In genomic region chr6:11241793-11242201, GRCh38 we compare ENCODE assay signal across 11 cellular contexts. TPM values are rescaled to one million over a fixed set of nuclear protein-coding genes. Genes with fewer than 3 reads are reported as not detected.
A peak's percentile ranks its signal among the peaks of the same experiment; 100 is the strongest.
DNase-seq lines count a peak whose midpoint lies in the region; ATAC-seq and TF ChIP-seq lines count a peak whose summit lies in the region.
"Had no signal": no experiment of that assay in that cellular context is flagged by ENCODE, and none has a peak within 500 bp of the region (broad histone marks: within the 10 kb centered on the region; RNA-seq: fewer than 3 reads in every experiment).

No MANE protein-coding gene starts in this region.

- no peaks in the 10 kb centered on the region for H3K36me3 Mint-ChIP-seq in endodermal cell (ENCODE audit: low read depth)

- intact Hi-C loops in gastrocnemius medialis (cut with DNase I; ENCODE audit: low total_unique reads), result loop anchor here (1.0 to 2.0 kb wide), 2 partner anchors 69 to 254 kb away; no protein-coding TSS in a partner anchor

- H3K9me3 Mint-ChIP-seq in endodermal cell, result no peaks in the 10 kb centered on the region

- TF ChIP-seq POLR2A in gastrocnemius medialis (IDR thresholded peaks at IDR 0.05), result no peak

- no peak overlapping the region for H3K9ac ChIP-seq in endodermal cell (ENCODE audit: extremely low read depth, low read length, poor library complexity, severe bottlenecking)

- H3K4me3 Mint-ChIP-seq in endodermal cell, result no peak overlapping the region

- no peak for ATAC-seq in gastrocnemius medialis
- no peak for ATAC-seq in GM19035 (IDR thresholded peaks at IDR 0.05; ENCODE audit: unreplicated experiment)

- H3K27ac ChIP-seq in endodermal cell (ENCODE audit: low read depth, low read length) (peak overlapping the region; percentile 39), gastrocnemius medialis (no peak overlapping the region)

- no peaks in the 10 kb centered on the region for H3K9me3 ChIP-seq in endodermal cell (ENCODE audit: control insufficient read depth, low read length)
- no peaks in the 10 kb centered on the region for H3K9me3 ChIP-seq in gastrocnemius medialis

- H3K27me3 Mint-ChIP-seq in endodermal cell (ENCODE audit: insufficient read depth), result peaks cover 14% of the 10 kb centered on the region

- H3K27me3 ChIP-seq in endodermal cell (ENCODE audit: control insufficient read depth, insufficient read depth, low read length, poor library complexity, severe bottlenecking) (no peaks in the 10 kb centered on the region), kidney epithelial cell (ENCODE audit: control insufficient read depth, insufficient read depth, low read length) (no peaks in the 10 kb centered on the region), gastrocnemius medialis (no peaks in the 10 kb centered on the region)

- H3K36me3 ChIP-seq in endodermal cell (ENCODE audit: control insufficient read depth, insufficient read depth, low read length) (no peaks in the 10 kb centered on the region), kidney epithelial cell (ENCODE audit: control insufficient read depth, insufficient read depth, low read length) (no peaks in the 10 kb centered on the region), gastrocnemius medialis (no peaks in the 10 kb centered on the region)

- WGBS in endodermal cell (ENCODE audit: insufficient coverage in 1 of 2, insufficient read length in 1 of 2), 2 experiments, result 59 to 65% methylated on average over 13 to 17 of the region's 17 CpGs

- TF ChIP-seq CTCF in endodermal cell (conservative IDR thresholded peaks at IDR 0.05) (peak; percentile 95), kidney epithelial cell (IDR thresholded peaks at IDR 0.05; ENCODE audit: insufficient read depth, low read length, poor library complexity, severe bottlenecking) (peak; percentile 33), gastrocnemius medialis (IDR thresholded peaks at IDR 0.05 in 4 of 5, conservative IDR thresholded peaks at IDR 0.05 in 1 of 5) (peak; percentile 31 to 61 (median 34))

- H3K4me1 Mint-ChIP-seq in endodermal cell, result peaks cover 4% of the 10 kb centered on the region

- H3K4me3 ChIP-seq in endodermal cell (ENCODE audit: low read length) (no peak overlapping the region), kidney epithelial cell (ENCODE audit: low read depth, low read length) (no peak overlapping the region), gastrocnemius medialis (no peak overlapping the region)

- H3K4me1 ChIP-seq in endodermal cell (ENCODE audit: control insufficient read depth, insufficient read depth, low read length) (no peaks in the 10 kb centered on the region), gastrocnemius medialis (no peaks in the 10 kb centered on the region)

- in situ Hi-C loops in gastrocnemius medialis (cut with MboI; ENCODE audit: low sequenced_read_pairs in 4 of 4), result no loop called here

- peak overlapping the region; percentile 50 for H3K27ac Mint-ChIP-seq in endodermal cell

- peak; percentile 43 for DNase-seq in HCEC 1CT
- DNase-seq in endodermal cell, result peak; percentile 95
- DNase-seq in kidney epithelial cell (ENCODE audit: low read depth), result no peak
- peak in 1 of 2 donors; percentile 35 for DNase-seq in gastrocnemius medialis
- DNase-seq in NCI-H2107 treated with DMSO at 0.1 percent for 48 hours (lab: John Stamatoyannopoulos, UW; ENCODE audit: unreplicated experiment), result no peak
- no peak for DNase-seq in NCI-H1105 (lab: John Stamatoyannopoulos, UW)
- DNase-seq in stimulated activated CD4-positive, alpha-beta T cell treated with anti-CD3 and anti-CD28 coated beads, Interleukin-1b, Interleukin-23, amount 100 ng/mL, for 48 hours, result no peak
- DNase-seq: DMS79 treated with DMSO at 0.1 percent for 48 hours; effector memory CD4-positive, alpha-beta T cell; MV-4-11 had no signal

RNA-seq across cellular contexts. Expression of gene NEDD9, which starts 9.3 kb away (rescaled TPM):
- total RNA-seq in endodermal cell (1 to 10 TPM; 1.7 to 7.4 TPM), kidney epithelial cell (48.3 and 53.5 TPM in 2 replicates), gastrocnemius medialis (10 to 100 TPM; 19.8 to 49.4 (median 35.6) TPM)
- 24.6 TPM for polyA plus RNA-seq in endodermal cell (2013, experiment 1 of 2)
- polyA plus RNA-seq in endodermal cell (2013, experiment 2 of 2), result 26.5 TPM

Comparison
In these comparisons a context has a peak if more than half of its experiments do, and no peak if none do; other contexts are left out.
1. DNase-seq: peak in HCEC 1CT (single experiment) and endodermal cell (single experiment); none in kidney epithelial cell (single experiment), NCI-H2107 treated with DMSO at 0.1 percent for 48 hours (single experiment), NCI-H1105 (single experiment) and stimulated activated CD4-positive, alpha-beta T cell treated with anti-CD3 and anti-CD28 coated beads, Interleukin-1b, Interleukin-23, amount 100 ng/mL, for 48 hours (single experiment).
2. CTCF ChIP-seq: peak in every context shown above with its lines; median percentile 95 in endodermal cell; 34 in gastrocnemius medialis; 33 in kidney epithelial cell.